19 cellular contexts compared by ENCODE assay signal in genomic region chr12:164207-164606, GRCh38. TPM values are rescaled to one million over a fixed set of nuclear protein-coding genes. Genes with fewer than 3 reads are reported as not detected.
DNase-seq lines count a peak whose midpoint lies in the region; ATAC-seq and TF ChIP-seq lines count a peak whose summit lies in the region.
"Had no signal": no experiment of that assay in that cellular context is flagged by ENCODE, and none has a peak within 500 bp of the region (broad histone marks: within the 10 kb centered on the region; RNA-seq: fewer than 3 reads in every experiment).

No MANE protein-coding gene starts in this region.

- H3K4me1 ChIP-seq in OCI-LY7 (ENCODE audit: insufficient read depth, low read length, poor library complexity, severe bottlenecking) (peaks cover 4% of the 10 kb centered on the region), thyroid gland (peaks cover 10 to 20% of the 10 kb centered on the region in 2 donors)
- H3K4me1 ChIP-seq: gastroesophageal sphincter, upper lobe of left lung had no signal

- H4K20me1 ChIP-seq in OCI-LY7 (ENCODE audit: insufficient read depth, low read length): no peaks in the 10 kb centered on the region

- intact Hi-C loops in OCI-LY7 (cut with micrococcal nuclease; ENCODE audit: unreplicated experiment): no loop called here
- intact Hi-C loops in left colon (cut with DNase I, micrococcal nuclease): no loop called here
- intact Hi-C loops in thyroid gland (cut with DNase I): no loop called here

- no peaks in the 10 kb centered on the region for H3K27me3 ChIP-seq in thyroid gland
- H3K27me3 ChIP-seq: ovary, upper lobe of left lung had no signal

- H3K9me3 ChIP-seq in OCI-LY7 (ENCODE audit: low read length) (no peaks in the 10 kb centered on the region), thyroid gland (no peaks in the 10 kb centered on the region)
- H3K9me3 ChIP-seq: gastroesophageal sphincter, ovary, upper lobe of left lung had no signal

- BruUV-seq in OCI-LY7 (replicated peaks; lab: Mats Ljungman, UMichigan): no TSS peak

- DNase-seq in NCI-H2227 (lab: John Stamatoyannopoulos, UW; ENCODE audit: unreplicated experiment) (peak; percentile 0), NCI-H2227 treated with DMSO at 0.1 percent for 48 hours (lab: John Stamatoyannopoulos, UW) (no peak), OCI-LY7 (ENCODE audit: low spot score) (peak; percentile 7), left colon (no peak), thyroid gland (peak; percentile 98)
- DNase-seq in activated CD4-positive, alpha-beta T cell treated with anti-CD3 and anti-CD28 coated beads for 48 hours: no peak
- DNase-seq: activated CD8-positive, alpha-beta T cell treated with anti-CD3 and anti-CD28 coated beads for 36 hours; amniotic stem cell; GOT3; NCI-H446 treated with DMSO at 0.1 percent for 48 hours; ovary; stimulated activated naive CD4-positive, alpha-beta T cell had no signal

- H3K36me3 ChIP-seq in OCI-LY7 (ENCODE audit: insufficient read depth, low read length) (no peaks in the 10 kb centered on the region), thyroid gland (no peaks in the 10 kb centered on the region)
- H3K36me3 ChIP-seq: gastroesophageal sphincter, ovary, upper lobe of left lung had no signal

- H3K79me2 ChIP-seq in OCI-LY7 (ENCODE audit: insufficient read depth, low read depth, low read length): no peaks in the 10 kb centered on the region

- POLR2A ChIA-PET in OCI-LY7 (lab: Charles Lee): interaction anchor here (0.6 to 0.7 kb wide), 2 partner anchors 83 to 188 kb away, joined by 3 to 5 read pairs; no protein-coding TSS in a partner anchor

- no peak overlapping the region for H3K4me3 ChIP-seq in OCI-LY7 (ENCODE audit: low read depth, low read length, poor library complexity, severe bottlenecking)
- H3K4me3 ChIP-seq in thyroid gland (replicated peaks in 1 of 3): no peak overlapping the region
- H3K4me3 ChIP-seq: gastroesophageal sphincter, ovary, skin epidermis, upper lobe of left lung had no signal

- ATAC-seq in left colon (peak; percentile 56), GM18519 (IDR thresholded peaks at IDR 0.05; ENCODE audit: low FRiP score, unreplicated experiment) (no peak), GM18867 (IDR thresholded peaks at IDR 0.05; ENCODE audit: unreplicated experiment) (no peak)
- ATAC-seq: activated CD8-positive, alpha-beta T cell treated with anti-CD3 and anti-CD28 coated beads for 36 hours; activated T-helper 17 cell treated with anti-CD3 and anti-CD28 coated beads, Interleukin-2, amount 50 U/mL, for 72 hours; gastroesophageal sphincter had no signal

- H3K27ac ChIP-seq in OCI-LY7 (ENCODE audit: low read depth, low read length, poor library complexity, severe bottlenecking) (no peak overlapping the region), thyroid gland (peak overlapping the region; percentile 20 to 55 (median 44))
- H3K27ac ChIP-seq: gastroesophageal sphincter, ovary, skin epidermis, upper lobe of left lung had no signal

- no peaks in the 10 kb centered on the region for H3K9me2 ChIP-seq in OCI-LY7 (ENCODE audit: insufficient read depth, low read length)

- CTCF ChIA-PET in OCI-LY7 (lab: Charles Lee; ENCODE audit: unreplicated experiment): no interaction called here

- TF ChIP-seq CTCF in OCI-LY7 (conservative IDR thresholded peaks at IDR 0.05; ENCODE audit: low read length): no peak
- TF ChIP-seq CTCF in thyroid gland (IDR thresholded peaks at IDR 0.05): no peak

- no peak overlapping the region; the same call in 1 of the 2 replicates for H2AFZ ChIP-seq in OCI-LY7 (ENCODE audit: low read length)

- no peak overlapping the region for H3K4me2 ChIP-seq in OCI-LY7 (ENCODE audit: low read length)

- TF ChIP-seq POLR2A in thyroid gland (IDR thresholded peaks at IDR 0.05): peak in 1 of 2 donors; percentile 66

- WGBS in thyroid gland, 2 donors: 40 to 57% methylated on average over 7 of the region's 7 CpGs

RNA-seq across cellular contexts. Expression of gene SLC6A12, which starts 49.8 kb away (rescaled TPM):
- total RNA-seq in OCI-LY7 (2014; rRNA removed; shearing (Covaris generic)): not detected in 2 replicates
- total RNA-seq in OCI-LY7 (2022): not detected in 2 replicates
- total RNA-seq in left colon: 1 to 10 TPM; 2.3 to 3.9 TPM
- total RNA-seq in thyroid gland: 10 to 100 TPM in 3 of 4 donors, 1 to 10 TPM in 1; 9.4 to 27.7 (median 18.3) TPM
- total RNA-seq: activated CD8-positive, alpha-beta T cell treated with anti-CD3 and anti-CD28 coated beads for 36 hours; activated T-helper 17 cell treated with anti-CD3 and anti-CD28 coated beads, Interleukin-2, amount 50 U/mL, for 72 hours; endothelial cell of umbilical vein had no signal

Comparison
In these comparisons a context has a peak if more than half of its experiments do, and no peak if none do; other contexts are left out.
1. DNase-seq: peak in NCI-H2227 (single experiment), OCI-LY7 (single experiment) and thyroid gland (2 of 2); none in NCI-H2227 treated with DMSO at 0.1 percent for 48 hours (single experiment), left colon (0 of 2) and activated CD4-positive, alpha-beta T cell treated with anti-CD3 and anti-CD28 coated beads for 48 hours (single experiment).